ENCODE assay signal across 14 cellular contexts in genomic region chr1:228937851-228938247, GRCh38.
DNase-seq lines count a peak whose midpoint lies in the region; ATAC-seq and TF ChIP-seq lines count a peak whose summit lies in the region.
"Had no signal": no experiment of that assay in that cellular context is flagged by ENCODE, and none has a peak within 500 bp of the region (broad histone marks: within the 10 kb centered on the region; RNA-seq: fewer than 3 reads in every experiment).

No MANE protein-coding gene starts in this region.

- peak overlapping the region; percentile 11 for H2BK12ac ChIP-seq in trophoblast cell (ENCODE audit: low read length)

- H3K4me3 ChIP-seq in Panc1 (ENCODE audit: low read depth in 2 of 2, low read length in 2 of 2) (no peak overlapping the region), trophoblast cell (ENCODE audit: low read depth, low read length) (no peak overlapping the region)

- peak overlapping the region; percentile 8 for H3K14ac ChIP-seq in trophoblast cell (ENCODE audit: low read length)

- POLR2A ChIA-PET in Panc1 (lab: Charles Lee), result no interaction called here

- CTCF ChIA-PET in Panc1 (lab: Charles Lee), result no interaction called here

- H3K27ac Mint-ChIP-seq in CD14-positive monocyte, result peak overlapping the region in 6 of 7 donors; percentile 80 to 92 (median 88)

- WGBS in trophoblast cell (ENCODE audit: extremely low coverage, insufficient coverage, insufficient read length), result no CpG with 5 or more reads among the region's 9 CpGs

- peaks cover 7% of the 10 kb centered on the region for H3K79me1 ChIP-seq in trophoblast cell (ENCODE audit: low read length)

- no peaks in the 10 kb centered on the region for H3K4me1 ChIP-seq in Panc1 (ENCODE audit: control insufficient read depth, insufficient read depth, low read length)
- H3K4me1 ChIP-seq in trophoblast cell (ENCODE audit: control insufficient read depth in 1 of 2, insufficient read depth in 2 of 2, low read length in 2 of 2), result peaks cover 12 to 25% of the 10 kb centered on the region in 2 experiments

- H3K4me2 ChIP-seq in trophoblast cell (ENCODE audit: low read length), result no peak overlapping the region

- DNase-seq in CD14-positive monocyte (ENCODE audit: low spot score), result no peak
- no peak for DNase-seq in Panc1 (ENCODE audit: low read depth, low spot score)
- peak; percentile 40 for DNase-seq in left cardiac atrium
- DNase-seq in trophoblast cell, result peak; percentile 17 to 63
- no peak for DNase-seq in GM13976 (ENCODE audit: low spot score)
- DNase-seq in activated CD4-positive, CD25-positive, alpha-beta regulatory T cell treated with anti-CD3 and anti-CD28 coated beads, Interleukin-2, amount 50 U/mL, for 72 hours, result no peak
- DNase-seq: BE2C, left colon had no signal

- no peak overlapping the region for H4K8ac ChIP-seq in trophoblast cell (ENCODE audit: low read depth, low read length)

- H3K27me3 Mint-ChIP-seq in CD14-positive monocyte (ENCODE audit: low read depth in 3 of 3), result peaks cover 0 to 5% (median 1%) of the 10 kb centered on the region in 3 donors
- H3K27me3 Mint-ChIP-seq: activated naive CD4-positive, alpha-beta T cell treated with anti-CD3 and anti-CD28 coated beads, Interleukin-2, amount 50 U/mL, for 24 hours; stimulated activated naive CD8-positive, alpha-beta T cell treated with anti-CD3 and anti-CD28 coated beads, Interleukin-15, Interleukin-2, amounts not matched to agents 100 ng/mL and 50 ng/mL, for 24 hours had no signal

- no peak overlapping the region for H2AK5ac ChIP-seq in trophoblast cell (ENCODE audit: low read length)

- no peak overlapping the region for H4K12ac ChIP-seq in trophoblast cell (ENCODE audit: low read depth, low read length)

- peak overlapping the region; percentile 58 for H4K91ac ChIP-seq in trophoblast cell (ENCODE audit: low read depth, low read length)

- H3K4me1 Mint-ChIP-seq in CD14-positive monocyte, result peaks cover 78% of the 10 kb centered on the region

- intact Hi-C loops in CD14-positive monocyte (cut with micrococcal nuclease), result loop anchor here (5.0 to 10.0 kb wide), 2 partner anchors 54 to 203 kb away; partner anchors contain the start of gene RHOU (in 1 of the 2)
- intact Hi-C loops in Panc1 (cut with micrococcal nuclease; ENCODE audit: unreplicated experiment), result no loop called here
- intact Hi-C loops in left cardiac atrium (cut with DNase I), result no loop called here

- no peak overlapping the region for H2AFZ ChIP-seq in trophoblast cell (ENCODE audit: insufficient read depth, low read length, poor library complexity)

- peaks cover 3 to 5% of the 10 kb centered on the region in 2 donors for H3K36me3 Mint-ChIP-seq in CD14-positive monocyte
- H3K36me3 Mint-ChIP-seq: activated naive CD4-positive, alpha-beta T cell treated with anti-CD3 and anti-CD28 coated beads, Interleukin-2, amount 50 U/mL, for 24 hours; IgD-negative memory B cell had no signal

- no peaks in the 10 kb centered on the region for H3K27me3 ChIP-seq in Panc1 (ENCODE audit: control insufficient read depth, insufficient read depth, low read length)
- no peaks in the 10 kb centered on the region for H3K27me3 ChIP-seq in trophoblast cell (ENCODE audit: insufficient read depth, low read length)
- H3K27me3 ChIP-seq: BE2C had no signal

- in situ Hi-C loops in Panc1 (cut with HindIII; ENCODE audit: low pct_unique_long_range_greater_than_20kb, low sequenced_read_pairs), result no loop called here
- in situ Hi-C loops in GM13976 (cut with MboI; ENCODE audit: low sequenced_read_pairs, unreplicated experiment), result no loop called here

- H3K36me3 ChIP-seq in Panc1 (ENCODE audit: control insufficient read depth, insufficient read depth, low read length) (no peaks in the 10 kb centered on the region), trophoblast cell (ENCODE audit: control insufficient read depth in 1 of 2, insufficient read depth in 2 of 2, low read length in 2 of 2) (no peaks in the 10 kb centered on the region)
- H3K36me3 ChIP-seq: BE2C had no signal

- no peaks in the 10 kb centered on the region for H3K9me3 Mint-ChIP-seq in CD14-positive monocyte
- H3K9me3 Mint-ChIP-seq: activated naive CD4-positive, alpha-beta T cell treated with anti-CD3 and anti-CD28 coated beads, Interleukin-2, amount 50 U/mL, for 24 hours; IgD-negative memory B cell; stimulated activated naive CD8-positive, alpha-beta T cell treated with anti-CD3 and anti-CD28 coated beads, Interleukin-15, Interleukin-2, amounts not matched to agents 100 ng/mL and 50 ng/mL, for 24 hours had no signal

- H3K9ac ChIP-seq in trophoblast cell (ENCODE audit: low read length), result no peak overlapping the region

- H3K9me3 ChIP-seq in Panc1 (ENCODE audit: control insufficient read depth, insufficient read depth, low read depth, low read length), result no peaks in the 10 kb centered on the region
- H3K9me3 ChIP-seq in trophoblast cell (ENCODE audit: insufficient read depth, low read depth, low read length), result no peaks in the 10 kb centered on the region
- H3K9me3 ChIP-seq: BE2C had no signal

- no peak overlapping the region for H3K27ac ChIP-seq in Panc1 (ENCODE audit: low read length)
- H3K27ac ChIP-seq in trophoblast cell (ENCODE audit: low read depth, low read length), result no peak overlapping the region
- H3K27ac ChIP-seq: epithelial cell of prostate had no signal

- no peak overlapping the region for H3K18ac ChIP-seq in trophoblast cell (ENCODE audit: low read length)

- ATAC-seq in Panc1 (peak; percentile 19; the same call in 1 of the 2 replicates), left cardiac atrium (peak; percentile 61 to 65), HG03432 (IDR thresholded peaks at IDR 0.05; ENCODE audit: unreplicated experiment) (no peak), HG03159 (IDR thresholded peaks at IDR 0.05; ENCODE audit: unreplicated experiment) (no peak)
- ATAC-seq: left colon had no signal

- H3K23ac ChIP-seq in trophoblast cell (ENCODE audit: low read length), result no peak overlapping the region

- peak overlapping the region; percentile 3 to 78 for H3K4me3 Mint-ChIP-seq in CD14-positive monocyte
- H3K4me3 Mint-ChIP-seq: activated naive CD4-positive, alpha-beta T cell treated with anti-CD3 and anti-CD28 coated beads, Interleukin-2, amount 50 U/mL, for 24 hours; IgD-negative memory B cell; stimulated activated naive CD8-positive, alpha-beta T cell treated with anti-CD3 and anti-CD28 coated beads, Interleukin-15, Interleukin-2, amounts not matched to agents 100 ng/mL and 50 ng/mL, for 24 hours had no signal

- no TSS peak for BruUV-seq in Panc1 (replicated peaks; lab: Mats Ljungman, UMichigan)

- H3K4ac ChIP-seq in trophoblast cell (ENCODE audit: low read depth, low read length), result no peak overlapping the region

- H2BK5ac ChIP-seq in trophoblast cell (ENCODE audit: low read depth, low read length, poor library complexity), result no peak overlapping the region

- H3K79me2 ChIP-seq in trophoblast cell (ENCODE audit: control insufficient read depth, insufficient read depth, low read length, poor library complexity), result no peaks in the 10 kb centered on the region

- TF ChIP-seq CTCF in CD14-positive monocyte (IDR thresholded peaks at IDR 0.05) (no peak), Panc1 (IDR thresholded peaks at IDR 0.05) (no peak), GM13976 (IDR thresholded peaks at IDR 0.05; ENCODE audit: borderline replicate concordance, control extremely low read depth, extremely low read depth, insufficient read depth, missing control alignments) (no peak)

- H2BK120ac ChIP-seq in trophoblast cell (ENCODE audit: insufficient read depth, low read length, poor library complexity), result no peak overlapping the region

Comparison
In these comparisons a context has a peak if more than half of its experiments do, and no peak if none do; other contexts are left out.
1. DNase-seq: peak in left cardiac atrium (single experiment) and trophoblast cell (2 of 2); none in CD14-positive monocyte (single experiment), Panc1 (single experiment), GM13976 (single experiment) and activated CD4-positive, CD25-positive, alpha-beta regulatory T cell treated with anti-CD3 and anti-CD28 coated beads, Interleukin-2, amount 50 U/mL, for 72 hours (single experiment).
2. ATAC-seq: peak in Panc1 (single experiment) and left cardiac atrium (2 of 2); none in HG03432 (single experiment) and HG03159 (single experiment).
3. intact Hi-C loops: an anchor here in CD14-positive monocyte (5.0 to 10.0 kb wide); none called in Panc1 and left cardiac atrium.